ENCODE assay signal across 27 cellular contexts in the genomic region with DNA sequence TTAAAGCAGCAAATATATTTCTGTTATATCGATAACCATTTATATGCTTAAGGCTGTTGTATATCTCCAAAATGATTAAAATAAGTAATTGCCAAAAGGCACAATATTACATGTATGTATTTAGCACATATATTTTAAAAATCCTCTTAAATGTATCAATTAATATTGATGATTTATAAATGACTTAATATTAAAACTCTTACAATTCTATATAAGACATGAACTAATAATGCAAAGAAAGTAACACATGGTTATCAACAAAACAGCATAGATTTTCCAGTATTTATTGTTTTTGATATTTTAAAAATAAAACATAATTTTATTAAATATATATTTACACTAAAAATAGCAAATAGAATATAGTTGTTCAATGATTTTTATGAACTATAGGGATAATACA. TPM values are rescaled to one million over a fixed set of nuclear protein-coding genes. Genes with fewer than 3 reads are reported as not detected.
DNase-seq lines count a peak whose midpoint lies in the region; ATAC-seq, FAIRE-seq and TF ChIP-seq lines count a peak whose summit lies in the region.
"Had no signal": no experiment of that assay in that cellular context is flagged by ENCODE, and none has a peak within 500 bp of the region (broad histone marks: within the 10 kb centered on the region; RNA-seq: fewer than 3 reads in every experiment).

No MANE protein-coding gene starts in this region.

- POLR2A ChIA-PET in K562 (lab: Yijun Ruan, JAX) = no interaction called here

- H3K9me1 ChIP-seq in K562 (ENCODE audit: control insufficient read depth, insufficient read depth, low read length) = no peaks in the 10 kb centered on the region

- H3K27ac ChIP-seq in K562 (ENCODE audit: extremely low read depth, low read depth, low read length) = no peak overlapping the region
- H3K27ac ChIP-seq in pancreas = no peak overlapping the region
- H3K27ac ChIP-seq in effector memory CD4-positive, alpha-beta T cell (ENCODE audit: insufficient read depth, low read length, poor library complexity, severe bottlenecking) = no peak overlapping the region
- H3K27ac ChIP-seq: 22Rv1; BLaER1 treated with 17β-estradiol and CSF1 and Interleukin-3, amounts not matched to agents 10 nM and 100 nM had no signal

- FAIRE-seq in A204.1 (lab: Jason Lieb, UNC) = peak; percentile 86
- no peak for FAIRE-seq in K562 (lab: Jason Lieb, UNC)
- peak; percentile 94 for FAIRE-seq in frontal cortex (lab: Jason Lieb, UNC)
- peak; percentile 91 for FAIRE-seq in pancreas (lab: Jason Lieb, UNC)
- FAIRE-seq: A549, D721Med, GM12891, GM18507, GM19239 had no signal

- WGBS in K562 (ENCODE audit: insufficient coverage, low coverage, missing lambda C conversion rate) = 70% methylated on average over 1 of the region's 1 CpG
- WGBS in pancreas, 2 donors = 97 to 100% methylated on average over 1 of the region's 1 CpG

- H3K79me2 ChIP-seq in K562 (ENCODE audit: control insufficient read depth, insufficient read depth, low read length) = no peaks in the 10 kb centered on the region

- H3K4me3 ChIP-seq in K562 (no peak overlapping the region), pancreas (no peak overlapping the region)
- H3K4me3 ChIP-seq in effector memory CD4-positive, alpha-beta T cell (ENCODE audit: insufficient read depth, low read depth, low read length, poor library complexity, severe bottlenecking) = no peak overlapping the region
- H3K4me3 ChIP-seq: A549; BLaER1 treated with 17β-estradiol and CSF1 and Interleukin-3, amounts not matched to agents 10 nM and 100 nM; GM23338 had no signal

- H3K4me1 ChIP-seq in K562 (replicated peaks in 1 of 2; ENCODE audit: control insufficient read depth in 2 of 2, insufficient read depth in 2 of 2, low read length in 2 of 2) (no peaks in the 10 kb centered on the region), pancreas (peaks cover 0 to 4% (median 0%) of the 10 kb centered on the region in 3 donors)
- H3K4me1 ChIP-seq in effector memory CD4-positive, alpha-beta T cell (ENCODE audit: control insufficient read depth, insufficient read depth, low read length, poor library complexity, severe bottlenecking) = no peaks in the 10 kb centered on the region

- no peak overlapping the region for H2AFZ ChIP-seq in K562 (ENCODE audit: low read depth, low read length)
- H2AFZ ChIP-seq: GM23338 had no signal

- H3K9me3 ChIP-seq in K562 (replicated peaks; ENCODE audit: control insufficient read depth, insufficient read depth, low read depth, low read length) = no peaks in the 10 kb centered on the region
- H3K9me3 ChIP-seq in pancreas = no peaks in the 10 kb centered on the region
- no peaks in the 10 kb centered on the region for H3K9me3 ChIP-seq in effector memory CD4-positive, alpha-beta T cell (ENCODE audit: control insufficient read depth, low read length)
- H3K9me3 ChIP-seq: A549, BE2C had no signal

- no peak for TF ChIP-seq CTCF in K562 (IDR thresholded peaks at IDR 0.05 in 2 of 3, conservative IDR thresholded peaks at IDR 0.05 in 1 of 3; ENCODE audit: insufficient read depth in 2 of 3, low read depth in 1 of 3, low read length in 3 of 3)
- no peak for TF ChIP-seq CTCF in pancreas (IDR thresholded peaks at IDR 0.05)

- CTCF ChIA-PET in K562 (lab: Yijun Ruan, JAX; ENCODE audit: low intra/inter-chr PET ratio) = no interaction called here

- H3K4me2 ChIP-seq in K562 (ENCODE audit: insufficient read depth, low read length) = no peak overlapping the region
- H3K4me2 ChIP-seq: BLaER1 treated with 17β-estradiol and CSF1 and Interleukin-3, amounts not matched to agents 10 nM and 100 nM; GM23338 had no signal

- intact Hi-C loops in K562 (cut with micrococcal nuclease) (no loop called here), pancreas (cut with DNase I) (no loop called here)

- H3K27me3 ChIP-seq in K562 (ENCODE audit: control insufficient read depth in 2 of 2, insufficient read depth in 2 of 2, low read length in 2 of 2) (no peaks in the 10 kb centered on the region), pancreas (peaks cover 0 to 14% (median 3%) of the 10 kb centered on the region in 4 donors)
- no peaks in the 10 kb centered on the region for H3K27me3 ChIP-seq in effector memory CD4-positive, alpha-beta T cell (replicated peaks; ENCODE audit: control insufficient read depth, insufficient read depth, low read length, poor library complexity, severe bottlenecking)
- H3K27me3 ChIP-seq: BE2C; BLaER1 treated with 17β-estradiol and CSF1 and Interleukin-3, amounts not matched to agents 10 nM and 100 nM had no signal

- no peak for TF ChIP-seq EP300 in K562 (IDR thresholded peaks at IDR 0.05; ENCODE audit: low read length)

- no TSS peak for BruUV-seq in K562 (replicated peaks; lab: Mats Ljungman, UMichigan)

- TF ChIP-seq POLR2A in K562 (conservative IDR thresholded peaks at IDR 0.05) = no peak

- ATAC-seq in K562 = no peak
- no peak for ATAC-seq in pancreas
- no peak for ATAC-seq in HG02759 (IDR thresholded peaks at IDR 0.05; ENCODE audit: unreplicated experiment)
- ATAC-seq: A549, GM23338, HCT116 had no signal

- DNase-seq in K562 (ENCODE audit: extremely low read depth in 1 of 4, low spot score in 3 of 4) (no peak), frontal cortex (ENCODE audit: low spot score in 2 of 2) (no peak), pancreas (no peak), RPMI8226 (no peak), GM19240 (ENCODE audit: insufficient read length, low spot score) (no peak)
- no peak for DNase-seq in effector memory CD4-positive, alpha-beta T cell
- DNase-seq: ACHN; AML-193; BE2C; CD4-positive, alpha-beta T cell; CD8-positive, alpha-beta memory T cell; DMS 273 treated with DMSO at 0.1 percent for 48 hours; DMS79 treated with DMSO at 0.1 percent for 48 hours; GF-D8; H9 had no signal

- no peaks in the 10 kb centered on the region for H4K20me1 ChIP-seq in K562 (replicated peaks; ENCODE audit: control insufficient read depth, insufficient read depth, low read length)
- H4K20me1 ChIP-seq: BLaER1 treated with 17β-estradiol and CSF1 and Interleukin-3, amounts not matched to agents 10 nM and 100 nM had no signal

- no peak for TF ChIP-seq RAD21 in K562 (CRISPR knock-in tag; conservative IDR thresholded peaks at IDR 0.05 in 1 of 2, IDR thresholded peaks at IDR 0.05 in 1 of 2)

- in situ Hi-C loops in K562 (cut with MboI) = no loop called here

- H3K9ac ChIP-seq in K562 (ENCODE audit: insufficient read depth in 1 of 2, low read depth in 2 of 2, low read length in 2 of 2) = no peak overlapping the region
- H3K9ac ChIP-seq: BLaER1 treated with 17β-estradiol and CSF1 and Interleukin-3, amounts not matched to agents 10 nM and 100 nM had no signal

- H3K36me3 ChIP-seq in K562 (ENCODE audit: control insufficient read depth, insufficient read depth, low read length) (no peaks in the 10 kb centered on the region), pancreas (no peaks in the 10 kb centered on the region)
- no peaks in the 10 kb centered on the region for H3K36me3 ChIP-seq in effector memory CD4-positive, alpha-beta T cell (ENCODE audit: control insufficient read depth, insufficient read depth, low read length)
- H3K36me3 ChIP-seq: BE2C had no signal

TF ChIP-seq in K562, 482 proteins besides CTCF, POLR2A, EP300 and RAD21:
- TF ChIP-seq BRCA1 (IDR thresholded peaks at IDR 0.05) = peak; percentile 91; the same call in 1 of the 2 replicates
- TF ChIP-seq BRCA1 (CRISPR knock-in tag; IDR thresholded peaks at IDR 0.05) = no peak
- TF ChIP-seq SMAD1 (IDR thresholded peaks at IDR 0.05; ENCODE audit: low read depth, low read length, partially characterized antibody) = no peak
- TF ChIP-seq RBM17 (IDR thresholded peaks at IDR 0.05; ENCODE audit: borderline replicate concordance, low read depth, low read length) = no peak
- TF ChIP-seq ZNF445 (CRISPR knock-in tag; IDR thresholded peaks at IDR 0.05; ENCODE audit: low read depth) = no peak
- TF ChIP-seq, protein P1, sequence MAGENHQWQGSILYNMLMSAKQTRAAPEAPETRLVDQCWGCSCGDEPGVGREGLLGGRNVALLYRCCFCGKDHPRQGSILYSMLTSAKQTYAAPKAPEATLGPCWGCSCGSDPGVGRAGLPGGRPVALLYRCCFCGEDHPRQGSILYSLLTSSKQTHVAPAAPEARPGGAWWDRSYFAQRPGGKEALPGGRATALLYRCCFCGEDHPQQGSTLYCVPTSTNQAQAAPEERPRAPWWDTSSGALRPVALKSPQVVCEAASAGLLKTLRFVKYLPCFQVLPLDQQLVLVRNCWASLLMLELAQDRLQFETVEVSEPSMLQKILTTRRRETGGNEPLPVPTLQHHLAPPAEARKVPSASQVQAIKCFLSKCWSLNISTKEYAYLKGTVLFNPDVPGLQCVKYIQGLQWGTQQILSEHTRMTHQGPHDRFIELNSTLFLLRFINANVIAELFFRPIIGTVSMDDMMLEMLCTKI (IDR thresholded peaks at IDR 0.05; ENCODE audit: partially characterized antibody) = no peak

RNA-seq across cellular contexts. Expression of a gene that starts 32.4 kb away (rescaled TPM):
- 0.93 and 1.2 TPM in 2 replicates for total RNA-seq in K562 (2011; cell fraction: chromatin; rRNA removed; ENCODE audit: low replicate concordance)
- 1.8 and 2.8 TPM in 2 replicates for total RNA-seq in K562 (2011; cell fraction: nucleolus; rRNA removed)
- 1.2 and 2.1 TPM in 2 replicates for total RNA-seq in K562 (2011; cell fraction: nucleoplasm; rRNA removed)
- total RNA-seq in K562 (2014; rRNA removed) (1.4 and 5.4 TPM in 2 replicates), K562 (2014; rRNA removed; fragmentation: Illumina TruSeq; extraction: Trizol) (6.7 and 7.8 TPM in 2 replicates), K562 (2015; rRNA removed; fragmentation: Illumina TruSeq; extraction: Trizol) (4.9 and 5.2 TPM in 2 replicates), K562 (2021) (4.1 TPM in 2 replicates), frontal cortex (64.4 TPM), pancreas (1 to 10 TPM; 1.1 to 3.8 (median 1.7) TPM)
- polyA plus RNA-seq in K562 (2011; rRNA removed) (0.07 and 1.1 TPM in 2 replicates), K562 (2014; fragmentation: Illumina TruSeq; extraction: Trizol) (2.8 and 3.9 TPM in 2 replicates), K562 (2014; fragmentation: Nextera tagmentation; extraction: Ambion mirVana) (1 to 10 TPM; 5.4 to 5.8 TPM), K562 (2014; rRNA removed) (2.1 and 2.3 TPM in 2 replicates), pancreas (1 to 10 TPM in 1 of 2 donors, under 1 TPM in 1; 0.46 to 1.2 TPM)
- under 0.01 and 0.16 TPM in 2 replicates for polyA plus RNA-seq in K562 (2011; cell fraction: cytosol; rRNA removed)
- 0.68 TPM in 1 of 2 replicates, not detected in the other for polyA plus RNA-seq in K562 (2011; cell fraction: nucleus; rRNA removed)
- polyA plus RNA-seq in K562 (2012) = 2.7 and 4.0 TPM in 2 replicates
- 1.2 and 6.2 TPM in 2 replicates for polyA minus RNA-seq in K562 (2011; rRNA and poly(A)+ RNA removed)
- polyA minus RNA-seq in K562 (2011; cell fraction: cytosol; rRNA and poly(A)+ RNA removed) = 3.1 TPM in 1 of 2 replicates, not detected in the other
- polyA minus RNA-seq in K562 (2011; cell fraction: nucleus; rRNA and poly(A)+ RNA removed) = 0.44 and 0.67 TPM in 2 replicates
- total RNA-seq: G401 had no signal
